ENCODE assay signal across 8 cellular contexts in the genomic region with DNA sequence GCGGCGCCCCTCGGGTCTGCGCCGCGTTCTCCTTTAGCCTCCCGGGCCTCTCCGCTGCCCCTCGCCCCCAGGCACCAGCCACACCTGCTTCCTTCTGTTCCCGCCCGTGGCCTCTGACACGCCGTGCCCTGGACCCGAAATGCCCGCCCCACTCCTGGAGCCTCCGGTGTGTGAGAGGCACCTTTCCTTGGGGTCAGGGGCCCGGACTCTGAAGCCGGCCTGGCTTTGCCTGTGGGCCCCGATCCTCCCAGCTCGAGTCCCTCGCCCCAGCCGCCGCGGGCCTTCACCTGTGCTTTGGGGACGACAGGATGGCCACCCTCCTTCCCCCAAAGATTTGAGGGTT. TPM values are rescaled to one million over a fixed set of nuclear protein-coding genes. Genes with fewer than 3 reads are reported as not detected.
DNase-seq lines count a peak whose midpoint lies in the region; ATAC-seq and TF ChIP-seq lines count a peak whose summit lies in the region.

No MANE protein-coding gene starts in this region.

- H3K27me3 ChIP-seq in ACC112 (ENCODE audit: insufficient read depth, low read length) (no peaks in the 10 kb centered on the region), RWPE2 (ENCODE audit: insufficient read depth, poor library complexity, severe bottlenecking) (no peaks in the 10 kb centered on the region), neuronal stem cell (ENCODE audit: control insufficient read depth in 3 of 3, insufficient read depth in 3 of 3, low read depth in 1 of 3, low read length in 3 of 3) (peaks cover 0 to 2% (median 0%) of the 10 kb centered on the region in 3 experiments)

- H3K36me3 ChIP-seq in ACC112 (ENCODE audit: insufficient read depth, low read length) = no peaks in the 10 kb centered on the region
- peaks cover 9% of the 10 kb centered on the region for H3K36me3 ChIP-seq in RWPE2 (ENCODE audit: low read depth)
- H3K36me3 ChIP-seq in neuronal stem cell (replicated peaks in 1 of 2; ENCODE audit: control insufficient read depth in 2 of 2, insufficient read depth in 2 of 2, low read length in 2 of 2) = peaks cover 0 to 5% of the 10 kb centered on the region in 2 donors

- no peak for TF ChIP-seq POLR2A in erythroblast (IDR thresholded peaks at IDR 0.05; ENCODE audit: low read length)

- H3K14ac ChIP-seq in neuronal stem cell (ENCODE audit: low read length) = peak overlapping the region; percentile 97

- H3K18ac ChIP-seq in neuronal stem cell (ENCODE audit: low read length) = peak overlapping the region; percentile 98

- H2BK5ac ChIP-seq in neuronal stem cell (ENCODE audit: low read length) = peak overlapping the region; percentile 63

- peak overlapping the region; percentile 95 for H3K9ac ChIP-seq in neuronal stem cell (ENCODE audit: low read depth, low read length, poor library complexity)

- ATAC-seq in GM21423 (IDR thresholded peaks at IDR 0.05; ENCODE audit: unreplicated experiment) (peak; percentile 4), RWPE2 (ENCODE audit: low read depth) (peak; percentile 5)

- H3K4me1 ChIP-seq in ACC112 (ENCODE audit: control insufficient read depth, insufficient read depth, low read length, unreplicated experiment) = peaks cover 13% of the 10 kb centered on the region
- peaks cover 15% of the 10 kb centered on the region for H3K4me1 ChIP-seq in RWPE2 (ENCODE audit: insufficient read depth, poor library complexity, severe bottlenecking)
- peaks cover 0 to 6% of the 10 kb centered on the region in 2 donors for H3K4me1 ChIP-seq in neuronal stem cell (ENCODE audit: control insufficient read depth in 2 of 2, insufficient read depth in 1 of 2, low read depth in 1 of 2, low read length in 2 of 2)

- peak overlapping the region; percentile 14 for H2BK12ac ChIP-seq in neuronal stem cell (ENCODE audit: low read length)

- H2BK120ac ChIP-seq in neuronal stem cell (ENCODE audit: low read depth, low read length) = no peak overlapping the region

- DNase-seq in RWPE2 (ENCODE audit: low spot score) (no peak), erythroblast (lab: John Stamatoyannopoulos, UW) (peak; percentile 52 to 61), neuronal stem cell (ENCODE audit: low spot score) (no peak), NCI-H1048 (lab: John Stamatoyannopoulos, UW) (no peak), NCI-H226 (no peak), GM19240 (ENCODE audit: insufficient read length, low spot score) (no peak)

- H3K27ac ChIP-seq in ACC112 (ENCODE audit: low read depth, low read length) = no peak overlapping the region
- H3K27ac ChIP-seq in RWPE2 (ENCODE audit: poor library complexity, severe bottlenecking) = peak overlapping the region; percentile 46
- H3K27ac ChIP-seq in neuronal stem cell (replicated peaks; ENCODE audit: low read length) = no peak overlapping the region

- H4K8ac ChIP-seq in neuronal stem cell (ENCODE audit: low read depth, low read length) = peak overlapping the region; percentile 75

- peak overlapping the region; percentile 62 for H4K91ac ChIP-seq in neuronal stem cell (ENCODE audit: low read depth, low read length, poor library complexity)

- no peak overlapping the region for H2BK15ac ChIP-seq in neuronal stem cell (ENCODE audit: low read length)

- H3K4me2 ChIP-seq in neuronal stem cell (ENCODE audit: insufficient read depth, low read length, poor library complexity, severe bottlenecking) = peak overlapping the region; percentile 92

- WGBS in neuronal stem cell (ENCODE audit: extremely low coverage in 2 of 2, insufficient read length in 2 of 2, insufficient replicate concordance in 1 of 2), 2 donors = no CpG with 5 or more reads among the region's 25 CpGs

- H3K4ac ChIP-seq in neuronal stem cell (ENCODE audit: low read length) = peak overlapping the region; percentile 97

- H2AFZ ChIP-seq in ACC112 (ENCODE audit: low read length, unreplicated experiment) = no peak overlapping the region
- peak overlapping the region; percentile 99 for H2AFZ ChIP-seq in neuronal stem cell (ENCODE audit: low read length)

- peak overlapping the region; percentile 89 for H2AK5ac ChIP-seq in neuronal stem cell (ENCODE audit: low read depth, low read length)

- H3K79me1 ChIP-seq in neuronal stem cell (ENCODE audit: low read depth, low read length) = peaks cover 8% of the 10 kb centered on the region

- H3K79me2 ChIP-seq in ACC112 (ENCODE audit: control insufficient read depth, insufficient read depth, low read length, unreplicated experiment) = peaks cover 11% of the 10 kb centered on the region

- H3K4me3 ChIP-seq in ACC112 (ENCODE audit: low read depth, low read length) = peak overlapping the region; percentile 84
- H3K4me3 ChIP-seq in RWPE2 (ENCODE audit: severe bottlenecking) = peak overlapping the region; percentile 60
- H3K4me3 ChIP-seq in neuronal stem cell (ENCODE audit: low read length in 2 of 2) = peak overlapping the region; percentile 97 to 99

- no peak for TF ChIP-seq CTCF in RWPE2 (IDR thresholded peaks at IDR 0.05; ENCODE audit: poor library complexity, severe bottlenecking)

- H3K23ac ChIP-seq in neuronal stem cell (ENCODE audit: low read depth, low read length, poor library complexity) = peak overlapping the region; percentile 52

- H3K9me3 ChIP-seq in RWPE2 (ENCODE audit: severe bottlenecking) = no peaks in the 10 kb centered on the region
- H3K9me3 ChIP-seq in neuronal stem cell (replicated peaks in 1 of 2; ENCODE audit: control insufficient read depth in 2 of 2, insufficient read depth in 1 of 2, low read depth in 1 of 2, low read length in 2 of 2) = peaks cover 8 to 15% of the 10 kb centered on the region in 2 donors

RNA-seq across cellular contexts. Expression of gene CDPF1, which starts 0.7 kb away (rescaled TPM):
- 14.0 TPM for polyA plus RNA-seq in neuronal stem cell (2013, experiment 1 of 2)
- polyA plus RNA-seq in neuronal stem cell (2013, experiment 2 of 2) = 13.2 TPM

RNA-seq across cellular contexts. Expression of gene PKDREJ, which starts 12.4 kb away (rescaled TPM):
- polyA plus RNA-seq in neuronal stem cell (2013, experiment 1 of 2) = not detected
- polyA plus RNA-seq in neuronal stem cell (2013, experiment 2 of 2) = not detected

RNA-seq across cellular contexts. Expression of gene TTC38, which starts 17.1 kb away (rescaled TPM):
- 13.9 TPM for polyA plus RNA-seq in neuronal stem cell (2013, experiment 1 of 2)
- polyA plus RNA-seq in neuronal stem cell (2013, experiment 2 of 2) = 11.4 TPM

RNA-seq across cellular contexts. Expression of gene GTSE1, which starts 45.9 kb away (rescaled TPM):
- polyA plus RNA-seq in neuronal stem cell (2013, experiment 1 of 2) = 50.8 TPM
- 52.2 TPM for polyA plus RNA-seq in neuronal stem cell (2013, experiment 2 of 2)

Comparison
In these comparisons a context has a peak if more than half of its experiments do, and no peak if none do; other contexts are left out.
1. DNase-seq: peak in erythroblast (2 of 2); none in RWPE2 (single experiment), neuronal stem cell (single experiment), NCI-H1048 (single experiment), NCI-H226 (single experiment) and GM19240 (single experiment).
2. Peak in every context shown above with its lines, with median percentiles within 50 percentile points of each other: H3K4me3 ChIP-seq.